ENCODE assay signal across 29 cellular contexts in genomic region chr10:50520115-50520514, GRCh38.
"Had no signal": no experiment of that assay in that cellular context is flagged by ENCODE, and none has a peak within 500 bp of the region (broad histone marks: within the 10 kb centered on the region; RNA-seq: fewer than 3 reads in every experiment).

No MANE protein-coding gene starts in this region.

- H3K9me3 Mint-ChIP-seq: dendritic cell treated with granulocyte-macrophage colony-stimulating factor and Interleukin-4, amounts not matched to agents 40 ng/mL and 50 ng/mL, for 4 days; effector memory CD8-positive, alpha-beta T cell; endodermal cell had no signal

- H3K4me1 ChIP-seq: colonic mucosa, foreskin keratinocyte had no signal

- H3K27me3 Mint-ChIP-seq: dendritic cell treated with granulocyte-macrophage colony-stimulating factor and Interleukin-4, amounts not matched to agents 40 ng/mL and 50 ng/mL, for 4 days; effector memory CD8-positive, alpha-beta T cell had no signal

- H3K9me3 ChIP-seq: colonic mucosa, esophagus muscularis mucosa, esophagus squamous epithelium, gastrocnemius medialis, gastroesophageal sphincter, heart left ventricle, heart right ventricle had no signal

- DNase-seq: colonic mucosa; cortex of kidney; dermis blood vessel endothelial cell; dorsolateral prefrontal cortex; effector CD4-positive, alpha-beta T cell; effector CD8-positive, alpha-beta T cell; effector memory CD4-positive, alpha-beta T cell; effector memory CD8-positive, alpha-beta T cell; endodermal cell; erythroblast; esophagus squamous epithelium; foreskin fibroblast; foreskin keratinocyte; foreskin melanocyte; gastrocnemius medialis; glutamatergic neuron; head of caudate nucleus; heart left ventricle; heart right ventricle had no signal

- H3K36me3 ChIP-seq: colonic mucosa, gastrocnemius medialis had no signal

- FAIRE-seq: colon, endometrium, endothelial cell of umbilical vein, frontal cortex had no signal

- H3K4me3 ChIP-seq: colonic mucosa, coronary artery, dorsolateral prefrontal cortex, esophagus muscularis mucosa, esophagus squamous epithelium, gastrocnemius medialis, gastroesophageal sphincter, heart left ventricle, heart right ventricle had no signal

- H3K27ac Mint-ChIP-seq: dendritic cell treated with granulocyte-macrophage colony-stimulating factor and Interleukin-4, amounts not matched to agents 40 ng/mL and 50 ng/mL, for 4 days; effector memory CD8-positive, alpha-beta T cell had no signal

- ATAC-seq: effector memory CD8-positive, alpha-beta T cell; esophagus mucosa; foreskin keratinocyte; gastrocnemius medialis; gastroesophageal sphincter; heart left ventricle; heart right ventricle had no signal

- H3K27ac ChIP-seq: colonic mucosa, coronary artery, epithelial cell of prostate, esophagus muscularis mucosa, esophagus squamous epithelium, foreskin keratinocyte, gastrocnemius medialis, gastroesophageal sphincter, heart left ventricle, heart right ventricle had no signal

- H3K4me3 Mint-ChIP-seq: dendritic cell treated with granulocyte-macrophage colony-stimulating factor and Interleukin-4, amounts not matched to agents 40 ng/mL and 50 ng/mL, for 4 days; effector memory CD8-positive, alpha-beta T cell; endodermal cell had no signal

- H3K27me3 ChIP-seq: colonic mucosa, dorsolateral prefrontal cortex, esophagus muscularis mucosa, esophagus squamous epithelium, foreskin keratinocyte, gastrocnemius medialis, gastroesophageal sphincter, heart left ventricle, heart right ventricle had no signal
